ENCODE assay signal across 12 cellular contexts in genomic region chr2:68764781-68765385, GRCh38. TPM values are rescaled to one million over a fixed set of nuclear protein-coding genes. Genes with fewer than 3 reads are reported as not detected.
DNase-seq lines count a peak whose midpoint lies in the region; ATAC-seq, FAIRE-seq and TF ChIP-seq lines count a peak whose summit lies in the region.
"Had no signal": no experiment of that assay in that cellular context is flagged by ENCODE, and none has a peak within 500 bp of the region (broad histone marks: within the 10 kb centered on the region; RNA-seq: fewer than 3 reads in every experiment).

No MANE protein-coding gene starts in this region.

- H3K36me3 Mint-ChIP-seq in activated CD8-positive, alpha-beta memory T cell treated with anti-CD3 and anti-CD28 coated beads, Interleukin-2, amount 10 ng/mL, durations not matched to agents 7 days and 5 days = peaks cover 21% of the 10 kb centered on the region
- no peaks in the 10 kb centered on the region for H3K36me3 Mint-ChIP-seq in T-helper 17 cell (ENCODE audit: low read depth)

- POLR2A ChIA-PET in HEK293T (lab: Yijun Ruan, JAX) = no interaction called here

- no peak for ATAC-seq in activated CD8-positive, alpha-beta memory T cell treated with anti-CD3 and anti-CD28 coated beads, Interleukin-2, amount 10 ng/mL, durations not matched to agents 7 days and 5 days
- no peak for ATAC-seq in T-helper 17 cell
- ATAC-seq in stimulated activated naive CD8-positive, alpha-beta T cell treated with anti-CD3 and anti-CD28 coated beads, Interleukin-15, amount 100 ng/mL, for 72 hours = no peak
- ATAC-seq: Right ventricle myocardium inferior had no signal

- no peak for TF ChIP-seq CTCF in fibroblast of pulmonary artery (IDR thresholded peaks at IDR 0.05; ENCODE audit: low read length, missing control alignments)

- peak overlapping the region; percentile 94 for H3K27ac Mint-ChIP-seq in activated CD8-positive, alpha-beta memory T cell treated with anti-CD3 and anti-CD28 coated beads, Interleukin-2, amount 10 ng/mL, durations not matched to agents 7 days and 5 days
- H3K27ac Mint-ChIP-seq in T-helper 17 cell = peak overlapping the region; percentile 94
- H3K27ac Mint-ChIP-seq in stimulated activated naive CD8-positive, alpha-beta T cell treated with anti-CD3 and anti-CD28 coated beads, Interleukin-15, amount 100 ng/mL, for 72 hours = peak overlapping the region; percentile 65 to 94

- DNase-seq in activated CD8-positive, alpha-beta memory T cell treated with anti-CD3 and anti-CD28 coated beads, Interleukin-2, amount 10 ng/mL, durations not matched to agents 7 days and 5 days = no peak
- no peak for DNase-seq in activated CD8-positive, alpha-beta memory T cell treated with anti-CD3 and anti-CD28 coated beads, Interleukin-2, amount 50 U/mL, for 4 hours
- no peak for DNase-seq in T-helper 17 cell
- peak; percentile 91 for DNase-seq in fibroblast of pulmonary artery (ENCODE audit: low read depth)
- DNase-seq in stimulated activated naive CD8-positive, alpha-beta T cell treated with anti-CD3 and anti-CD28 coated beads, Interleukin-15, amount 100 ng/mL, for 72 hours = no peak
- DNase-seq in GF-D8 (lab: John Stamatoyannopoulos, UW) = no peak
- DNase-seq in HEK293T (ENCODE audit: extremely low spot score) = no peak
- no peak for DNase-seq in frontal cortex (ENCODE audit: low spot score in 2 of 2)
- DNase-seq: NCI-H1436 had no signal

- CTCF ChIA-PET in activated CD8-positive, alpha-beta memory T cell treated with anti-CD3 and anti-CD28 coated beads, Interleukin-2, amount 10 ng/mL, durations not matched to agents 7 days and 5 days (lab: Charles Lee) = interaction anchor here (0.7 to 4.6 kb wide), 13 partner anchors 8 to 301 kb away, joined by 3 to 93 read pairs (median 4); no protein-coding TSS in a partner anchor
- CTCF ChIA-PET in HEK293T (lab: Yijun Ruan, JAX) = interaction anchor here (1.0 kb wide), 1 partner anchor 13 kb away, joined by 6 read pairs; no protein-coding TSS in a partner anchor

- no peaks in the 10 kb centered on the region for H3K9me3 ChIP-seq in T-helper 17 cell (ENCODE audit: control insufficient read depth, low read length, poor library complexity, severe bottlenecking)

- H3K27me3 Mint-ChIP-seq in activated CD8-positive, alpha-beta memory T cell treated with anti-CD3 and anti-CD28 coated beads, Interleukin-2, amount 10 ng/mL, durations not matched to agents 7 days and 5 days = no peaks in the 10 kb centered on the region
- no peaks in the 10 kb centered on the region for H3K27me3 Mint-ChIP-seq in T-helper 17 cell
- H3K27me3 Mint-ChIP-seq in stimulated activated naive CD8-positive, alpha-beta T cell treated with anti-CD3 and anti-CD28 coated beads, Interleukin-15, amount 100 ng/mL, for 72 hours = no peaks in the 10 kb centered on the region

- FAIRE-seq in frontal cortex (lab: Jason Lieb, UNC) = no peak
- FAIRE-seq: endometrium had no signal

- no peak overlapping the region for H3K4me3 ChIP-seq in fibroblast of pulmonary artery (replicated peaks; ENCODE audit: low read depth, low read length)
- H3K4me3 ChIP-seq: lung had no signal

- peaks cover 91% of the 10 kb centered on the region for H3K4me1 Mint-ChIP-seq in activated CD8-positive, alpha-beta memory T cell treated with anti-CD3 and anti-CD28 coated beads, Interleukin-2, amount 10 ng/mL, durations not matched to agents 7 days and 5 days
- H3K4me1 Mint-ChIP-seq in T-helper 17 cell = peaks cover 83% of the 10 kb centered on the region
- peaks cover 94% of the 10 kb centered on the region for H3K4me1 Mint-ChIP-seq in stimulated activated naive CD8-positive, alpha-beta T cell treated with anti-CD3 and anti-CD28 coated beads, Interleukin-15, amount 100 ng/mL, for 72 hours

- no peaks in the 10 kb centered on the region for H3K9me3 Mint-ChIP-seq in activated CD8-positive, alpha-beta memory T cell treated with anti-CD3 and anti-CD28 coated beads, Interleukin-2, amount 10 ng/mL, durations not matched to agents 7 days and 5 days (ENCODE audit: low read depth)
- H3K9me3 Mint-ChIP-seq in stimulated activated naive CD8-positive, alpha-beta T cell treated with anti-CD3 and anti-CD28 coated beads, Interleukin-15, amount 100 ng/mL, for 72 hours = no peaks in the 10 kb centered on the region

- peak overlapping the region; percentile 76 for H3K4me3 Mint-ChIP-seq in activated CD8-positive, alpha-beta memory T cell treated with anti-CD3 and anti-CD28 coated beads, Interleukin-2, amount 10 ng/mL, durations not matched to agents 7 days and 5 days
- H3K4me3 Mint-ChIP-seq in T-helper 17 cell = peak overlapping the region; percentile 78
- H3K4me3 Mint-ChIP-seq in stimulated activated naive CD8-positive, alpha-beta T cell treated with anti-CD3 and anti-CD28 coated beads, Interleukin-15, amount 100 ng/mL, for 72 hours = peak overlapping the region; percentile 75 to 87

TF ChIP-seq in HEK293T, 16 proteins besides CTCF, POLR2A, EP300 and RAD21:
- TF ChIP-seq FOXM1 (IDR thresholded peaks at IDR 0.05; ENCODE audit: borderline replicate concordance) = no peak
- TF ChIP-seq FOXK2 (IDR thresholded peaks at IDR 0.05) = no peak
- no peak for TF ChIP-seq SUZ12 (IDR thresholded peaks at IDR 0.05)
- TF ChIP-seq LEF1 (IDR thresholded peaks at IDR 0.05; ENCODE audit: borderline replicate concordance) = no peak
- TF ChIP-seq CTBP1 (IDR thresholded peaks at IDR 0.05; ENCODE audit: borderline replicate concordance) = no peak
- no peak for TF ChIP-seq PKNOX1 (IDR thresholded peaks at IDR 0.05)
- no peak for TF ChIP-seq NFRKB (IDR thresholded peaks at IDR 0.05)
- TF ChIP-seq ARNT (IDR thresholded peaks at IDR 0.05) = no peak
- no peak for TF ChIP-seq SP1 (IDR thresholded peaks at IDR 0.05)
- TF ChIP-seq ELF4 (IDR thresholded peaks at IDR 0.05) = no peak
- no peak for TF ChIP-seq BHLHE40 (IDR thresholded peaks at IDR 0.05; ENCODE audit: borderline replicate concordance)
- no peak for TF ChIP-seq TARDBP (IDR thresholded peaks at IDR 0.05)
- TF ChIP-seq HDGF (IDR thresholded peaks at IDR 0.05; ENCODE audit: borderline replicate concordance) = no peak
- no peak for TF ChIP-seq FOXA1 (IDR thresholded peaks at IDR 0.05)

RNA-seq across cellular contexts. Expression of gene ARHGAP25, which starts 30.3 kb away (rescaled TPM):
- total RNA-seq in activated CD8-positive, alpha-beta memory T cell treated with anti-CD3 and anti-CD28 coated beads, Interleukin-2, amount 10 ng/mL, durations not matched to agents 7 days and 5 days = 100 to 1,000 TPM in 1 of 2 experiments, 10 to 100 TPM in 1; 90.2 to 126 TPM
- 10 to 100 TPM; 75.6 to 90.6 TPM for total RNA-seq in T-helper 17 cell
- 1.2 TPM for total RNA-seq in frontal cortex

Comparison
In these comparisons a context has a peak if more than half of its experiments do, and no peak if none do; other contexts are left out.
1. RNA of gene ARHGAP25, which starts 30.3 kb away (total RNA-seq): 90.2 to 126 TPM in activated CD8-positive, alpha-beta memory T cell treated with anti-CD3 and anti-CD28 coated beads, Interleukin-2, amount 10 ng/mL, durations not matched to agents 7 days and 5 days and 75.6 to 90.6 TPM in T-helper 17 cell; 1.2 TPM in frontal cortex (single experiment); every median in the first group is over 10 times any median in the second.
2. Peak in every context shown above with its lines, with median percentiles within 50 percentile points of each other: H3K27ac Mint-ChIP-seq and H3K4me3 Mint-ChIP-seq.